Comparison of ENCODE assay signal across 8 cellular contexts in the genomic region with DNA sequence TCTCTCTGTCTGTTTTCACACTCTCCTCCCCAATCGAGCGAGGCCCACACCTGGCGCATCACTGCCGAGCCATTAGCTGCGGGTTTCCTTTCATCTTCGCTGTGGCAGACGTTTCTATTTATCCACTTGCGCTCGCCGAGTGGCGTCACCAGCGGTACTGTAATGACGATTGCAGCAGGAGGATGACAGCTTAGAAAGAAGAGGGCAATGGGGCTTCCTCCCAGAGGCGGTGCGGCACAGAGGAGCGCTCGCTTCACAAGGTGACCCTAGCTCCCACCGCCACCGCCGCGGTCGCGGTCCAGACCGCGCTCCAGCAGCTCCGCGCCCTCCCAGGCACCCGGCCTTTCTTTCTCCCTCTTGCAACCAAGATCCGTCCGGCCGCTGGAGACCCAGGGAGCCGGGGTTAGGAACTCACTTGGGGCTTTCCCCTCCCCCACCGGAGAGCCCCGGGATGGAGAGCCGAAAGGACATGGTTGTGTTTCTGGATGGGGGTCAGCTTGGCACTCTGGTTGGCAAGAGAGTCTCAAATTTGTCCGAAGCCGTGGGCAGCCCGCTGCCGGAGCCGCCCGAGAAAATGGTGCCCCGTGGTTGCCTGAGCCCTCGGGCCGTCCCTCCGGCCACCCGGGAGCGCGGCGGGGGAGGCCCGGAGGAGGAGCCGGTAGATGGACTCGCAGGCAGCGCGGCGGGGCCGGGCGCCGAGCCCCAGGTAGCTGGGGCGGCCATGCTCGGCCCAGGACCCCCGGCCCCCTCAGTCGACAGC. TPM values are rescaled to one million over a fixed set of nuclear protein-coding genes. Genes with fewer than 3 reads are reported as not detected.
DNase-seq lines count a peak whose midpoint lies in the region; ATAC-seq, FAIRE-seq and TF ChIP-seq lines count a peak whose summit lies in the region.

A gene (plus strand): TSS at position 223 of the 760 bp plus-strand sequence. CDS start 229 bp downstream, at position 452.

- no peak within 1 kb of the TSS for H3K27ac Mint-ChIP-seq in T-helper 17 cell

- H3K4me2 ChIP-seq in HepG2 (ENCODE audit: low read depth, low read length) = 0 out of 2 replicates have a peak within 1 kb of the TSS, but pooled peaks have one; percentile 12

- no TSS peak for BruUV-seq in HepG2 (replicated peaks; lab: Mats Ljungman, UMichigan)

- no peak for DNase-seq in HepG2 (ENCODE audit: low spot score)
- no peak for DNase-seq in right lobe of liver
- no peak for DNase-seq in T-helper 17 cell
- no peak for DNase-seq in erythroblast (lab: John Stamatoyannopoulos, UW)
- no peak for DNase-seq in germinal center (ENCODE audit: low spot score)
- no peak for DNase-seq in superior temporal gyrus (ENCODE audit: extremely low spot score)

- H3K27me3 ChIP-seq in HepG2 (ENCODE audit: control insufficient read depth in 1 of 2, insufficient read depth in 2 of 2, low read length in 2 of 2) = peaks cover 8 to 84% of the 10 kb centered on the region in 2 experiments; a peak in 3 of 5 replicates
- peaks cover 25 to 74% of the 10 kb centered on the region in 2 donors for H3K27me3 ChIP-seq in right lobe of liver
- H3K27me3 ChIP-seq in iPS-20b (ENCODE audit: insufficient read depth, low read length) = peaks cover 100% of the 10 kb centered on the region

- H3K36me3 ChIP-seq in HepG2 (replicated peaks in 1 of 2; ENCODE audit: control insufficient read depth in 1 of 2, insufficient read depth in 2 of 2, low read length in 2 of 2) (no peaks in the 10 kb centered on the region), right lobe of liver (no peaks in the 10 kb centered on the region), iPS-20b (ENCODE audit: insufficient read depth, low read depth, low read length) (no peaks in the 10 kb centered on the region), urinary bladder (ENCODE audit: insufficient read depth) (no peaks in the 10 kb centered on the region)

- H3K4me3 ChIP-seq in HepG2 (replicated peaks in 1 of 3; ENCODE audit: insufficient read depth in 1 of 3, low read depth in 2 of 3, low read length in 3 of 3) = no peak within 1 kb of the TSS
- H3K4me3 ChIP-seq in right lobe of liver = no peak within 1 kb of the TSS
- peak within 1 kb of the TSS; percentile 40; the same call in 1 of the 2 replicates for H3K4me3 ChIP-seq in iPS-20b (ENCODE audit: low read length)
- H3K4me3 ChIP-seq in urinary bladder (ENCODE audit: low read depth, low read length) = peak within 1 kb of the TSS; percentile 50

- TF ChIP-seq RAD21 in HepG2 (CRISPR knock-in tag; IDR thresholded peaks at IDR 0.05) = no peak

- intact Hi-C loops in HepG2 (cut with micrococcal nuclease; ENCODE audit: unreplicated experiment) = no loop called here
- intact Hi-C loops in right lobe of liver (cut with DNase I) = no loop called here

- CTCF ChIA-PET in HepG2 (lab: Yijun Ruan, JAX; ENCODE audit: low intra/inter-chr PET ratio, low total read pairs) = no interaction called here

- no peaks in the 10 kb centered on the region for H3K79me2 ChIP-seq in HepG2 (ENCODE audit: insufficient read depth, low read length)

- peak within 1 kb of the TSS; percentile 56 for H3K4me3 Mint-ChIP-seq in T-helper 17 cell

- no peak within 1 kb of the TSS for H2AFZ ChIP-seq in HepG2 (ENCODE audit: low read length)

- WGBS in HepG2 (ENCODE audit: low lambda C conversion rate) = 20% methylated on average over 32 of the region's 62 CpGs
- 7% methylated on average over 32 of the region's 62 CpGs for WGBS in right lobe of liver (ENCODE audit: insufficient coverage, low coverage, low lambda C conversion rate, missing lambda C conversion rate)
- 2% methylated on average over 62 of the region's 62 CpGs for WGBS in urinary bladder

- ATAC-seq in HepG2 (no peak), right lobe of liver (no peak), T-helper 17 cell (peak; percentile 68)

- H3K9ac ChIP-seq in HepG2 (ENCODE audit: insufficient read depth, low read depth, low read length) (no peak within 1 kb of the TSS), iPS-20b (ENCODE audit: low read depth, low read length) (no peak within 1 kb of the TSS)

- peaks cover 78% of the 10 kb centered on the region for H3K27me3 Mint-ChIP-seq in T-helper 17 cell

- TF ChIP-seq CTCF in HepG2 (CRISPR knock-in tag; IDR thresholded peaks at IDR 0.05) (no peak), right lobe of liver (IDR thresholded peaks at IDR 0.05) (no peak)

- no peak for TF ChIP-seq POLR2A in HepG2 (IDR thresholded peaks at IDR 0.05; ENCODE audit: insufficient read depth in 1 of 2, low read depth in 2 of 2, low read length in 2 of 2)
- no peak for TF ChIP-seq POLR2A in right lobe of liver (IDR thresholded peaks at IDR 0.05)
- no peak for TF ChIP-seq POLR2A in erythroblast (IDR thresholded peaks at IDR 0.05; ENCODE audit: low read length)

- POLR2A ChIA-PET in HepG2 (lab: Yijun Ruan, JAX) = no interaction called here

- FAIRE-seq in HepG2 (lab: Jason Lieb, UNC) = no peak

- peaks cover 26% of the 10 kb centered on the region for H3K4me1 Mint-ChIP-seq in T-helper 17 cell

- H3K27ac ChIP-seq in HepG2 (ENCODE audit: extremely low read length, insufficient read depth, low read length) (no peak within 1 kb of the TSS), right lobe of liver (no peak within 1 kb of the TSS), iPS-20b (ENCODE audit: low read length) (no peak within 1 kb of the TSS), urinary bladder (ENCODE audit: low read depth) (no peak within 1 kb of the TSS)

- in situ Hi-C loops in HepG2 (cut with HindIII; ENCODE audit: extremely low pct_ligation_motif_present, low pct_unique_long_range_greater_than_20kb) = no loop called here

- H3K4me1 ChIP-seq in HepG2 (ENCODE audit: insufficient read depth, low read length) (no peaks in the 10 kb centered on the region), right lobe of liver (peaks cover 0 to 24% (median 0%) of the 10 kb centered on the region in 4 donors), iPS-20b (ENCODE audit: insufficient read depth, low read length) (peaks cover 8% of the 10 kb centered on the region), urinary bladder (ENCODE audit: insufficient read depth) (no peaks in the 10 kb centered on the region)

- peaks cover 3% of the 10 kb centered on the region for H3K36me3 Mint-ChIP-seq in T-helper 17 cell (ENCODE audit: low read depth)

- H4K20me1 ChIP-seq in HepG2 (ENCODE audit: insufficient read depth, low read length) = no peaks in the 10 kb centered on the region

- TF ChIP-seq EP300 in HepG2 (IDR thresholded peaks at IDR 0.05; ENCODE audit: low read depth in 2 of 2, low read length in 2 of 2) (no peak), HepG2 (CRISPR knock-in tag; IDR thresholded peaks at IDR 0.05; ENCODE audit: borderline replicate concordance) (no peak)

- H3K9me3 ChIP-seq in HepG2 (ENCODE audit: low read length) (no peaks in the 10 kb centered on the region), right lobe of liver (no peaks in the 10 kb centered on the region), T-helper 17 cell (ENCODE audit: control insufficient read depth, low read length, poor library complexity, severe bottlenecking) (no peaks in the 10 kb centered on the region), iPS-20b (ENCODE audit: insufficient read depth, low read depth, low read length) (peaks cover 17% of the 10 kb centered on the region; the same call in 1 of the 2 replicates)

TF ChIP-seq in HepG2, 621 proteins besides CTCF, POLR2A, EP300 and RAD21:
- no peak for TF ChIP-seq ZNF619 (CRISPR knock-in tag; IDR thresholded peaks at IDR 0.05)
- TF ChIP-seq EZH2 (conservative IDR thresholded peaks at IDR 0.05; ENCODE audit: low read depth, low read length) = peak; percentile 62; the same call in 1 of the 2 replicates

RNA-seq across cellular contexts. Expression of the gene that starts here (rescaled TPM):
- total RNA-seq in HepG2 (2016; rRNA removed; fragmentation: Illumina TruSeq; extraction: Trizol) = not detected in 2 replicates
- not detected in 2 replicates for total RNA-seq in HepG2 (2016; cell fraction: cytosol; rRNA removed; fragmentation: Illumina TruSeq; extraction: Trizol; ENCODE audit: low read depth)
- total RNA-seq in HepG2 (2016; cell fraction: insoluble cytoplasmic fraction; rRNA removed; fragmentation: Illumina TruSeq; extraction: Trizol) = not detected in 2 replicates
- not detected in 2 replicates for total RNA-seq in HepG2 (2016; cell fraction: membrane; rRNA removed; fragmentation: Illumina TruSeq; extraction: Trizol)
- not detected in 2 replicates for total RNA-seq in HepG2 (2016; cell fraction: nucleus; rRNA removed; fragmentation: Illumina TruSeq; extraction: Trizol)
- polyA plus RNA-seq in HepG2 (2011; rRNA removed) = not detected in 2 replicates
- polyA plus RNA-seq in HepG2 (2011; cell fraction: cytosol; rRNA removed) = not detected in 2 replicates
- not detected in 2 replicates for polyA plus RNA-seq in HepG2 (2011; cell fraction: nucleus; rRNA removed)
- not detected in 2 replicates for polyA plus RNA-seq in HepG2 (2012)
- polyA plus RNA-seq in HepG2 (2016; cell fraction: cytosol; fragmentation: Illumina TruSeq; extraction: Trizol; ENCODE audit: low read depth) = not detected in 2 replicates
- not detected in 2 replicates for polyA plus RNA-seq in HepG2 (2016; cell fraction: insoluble cytoplasmic fraction; fragmentation: Illumina TruSeq; extraction: Trizol; ENCODE audit: low read depth)
- polyA plus RNA-seq in HepG2 (2016; cell fraction: membrane; fragmentation: Illumina TruSeq; extraction: Trizol; ENCODE audit: low read depth) = not detected in 2 replicates
- polyA plus RNA-seq in HepG2 (2016; cell fraction: nucleus; fragmentation: Illumina TruSeq; extraction: Trizol; ENCODE audit: insufficient read depth, low read depth) = not detected in 2 replicates
- polyA minus RNA-seq in HepG2 (2011; rRNA and poly(A)+ RNA removed; ENCODE audit: low replicate concordance) = not detected in 2 replicates
- not detected in 2 replicates for polyA minus RNA-seq in HepG2 (2011; cell fraction: cytosol; rRNA and poly(A)+ RNA removed)
- not detected in 2 replicates for polyA minus RNA-seq in HepG2 (2011; cell fraction: nucleus; rRNA and poly(A)+ RNA removed)
- not detected for total RNA-seq in right lobe of liver
- total RNA-seq in T-helper 17 cell = under 1 TPM in 1 of 2 donors, not detected in 1; 0.21 TPM
- total RNA-seq in urinary bladder = 1.1 TPM
- polyA plus RNA-seq in urinary bladder = 2.0 TPM

Comparison
In these comparisons a context has a peak if more than half of its experiments do, and no peak if none do; other contexts are left out.
1. Peak in ATAC-seq in T-helper 17 cell; RNA of the gene not detected or under 1 TPM.
2. H3K4me3 ChIP-seq: peak in iPS-20b (single experiment) and urinary bladder (single experiment); none in HepG2 (0 of 3) and right lobe of liver (0 of 3).